1 cellular context compared by ENCODE assay signal in genomic region chr22:19729507-19729906, GRCh38.
TF ChIP-seq lines count a peak whose summit lies in the region.

No MANE protein-coding gene starts in this region.

TF ChIP-seq in K562, 482 proteins besides CTCF, POLR2A, EP300 and RAD21:
- TF ChIP-seq HDAC1 (IDR thresholded peaks at IDR 0.05) = 0 out of 4 replicates have a peak, but pooled peaks of 1 of the 2 experiments have one; percentile 7
- no peak for TF ChIP-seq BCLAF1 (IDR thresholded peaks at IDR 0.05; ENCODE audit: borderline replicate concordance in 1 of 2, control insufficient read depth in 1 of 2, low read depth in 2 of 2, low read length in 1 of 2)
- TF ChIP-seq THAP12 (CRISPR knock-in tag; IDR thresholded peaks at IDR 0.05) = peak; percentile 57; the same call in 1 of the 2 replicates
- TF ChIP-seq ZBTB7A (IDR thresholded peaks at IDR 0.05; ENCODE audit: borderline replicate concordance, control insufficient read depth, low read depth, low read length) = 0 out of 2 replicates have a peak, but pooled peaks have one; percentile 9
- no peak for TF ChIP-seq ZNF830 (CRISPR knock-in tag; IDR thresholded peaks at IDR 0.05)
- no peak for TF ChIP-seq SMARCA5 (IDR thresholded peaks at IDR 0.05)
- TF ChIP-seq TGIF2 (CRISPR knock-in tag; IDR thresholded peaks at IDR 0.05) = no peak
- peak; percentile 53 for TF ChIP-seq BCOR (IDR thresholded peaks at IDR 0.05)
- TF ChIP-seq ZNF121 (CRISPR knock-in tag; conservative IDR thresholded peaks at IDR 0.05) = no peak
- no peak; the same call in 1 of the 2 replicates for TF ChIP-seq POLR2G (IDR thresholded peaks at IDR 0.05; ENCODE audit: low read depth, low read length)
- no peak for TF ChIP-seq GATA2 (CRISPR knock-in tag; IDR thresholded peaks at IDR 0.05)
- TF ChIP-seq SAP30 (IDR thresholded peaks at IDR 0.05; ENCODE audit: borderline replicate concordance, insufficient read depth, low read depth, low read length, poor library complexity, severe bottlenecking) = peak; percentile 7
- TF ChIP-seq TRIM24 (IDR thresholded peaks at IDR 0.05) = no peak
- 0 out of 2 replicates have a peak, but pooled peaks have one; percentile 64 for TF ChIP-seq TAF15 (IDR thresholded peaks at IDR 0.05; ENCODE audit: low read depth, low read length)
- no peak for TF ChIP-seq SMARCE1 (IDR thresholded peaks at IDR 0.05)
- TF ChIP-seq MAX (CRISPR knock-in tag; IDR thresholded peaks at IDR 0.05) = no peak
- TF ChIP-seq GTF2A2 (tag; IDR thresholded peaks at IDR 0.05) = no peak
